In the genomic region with DNA sequence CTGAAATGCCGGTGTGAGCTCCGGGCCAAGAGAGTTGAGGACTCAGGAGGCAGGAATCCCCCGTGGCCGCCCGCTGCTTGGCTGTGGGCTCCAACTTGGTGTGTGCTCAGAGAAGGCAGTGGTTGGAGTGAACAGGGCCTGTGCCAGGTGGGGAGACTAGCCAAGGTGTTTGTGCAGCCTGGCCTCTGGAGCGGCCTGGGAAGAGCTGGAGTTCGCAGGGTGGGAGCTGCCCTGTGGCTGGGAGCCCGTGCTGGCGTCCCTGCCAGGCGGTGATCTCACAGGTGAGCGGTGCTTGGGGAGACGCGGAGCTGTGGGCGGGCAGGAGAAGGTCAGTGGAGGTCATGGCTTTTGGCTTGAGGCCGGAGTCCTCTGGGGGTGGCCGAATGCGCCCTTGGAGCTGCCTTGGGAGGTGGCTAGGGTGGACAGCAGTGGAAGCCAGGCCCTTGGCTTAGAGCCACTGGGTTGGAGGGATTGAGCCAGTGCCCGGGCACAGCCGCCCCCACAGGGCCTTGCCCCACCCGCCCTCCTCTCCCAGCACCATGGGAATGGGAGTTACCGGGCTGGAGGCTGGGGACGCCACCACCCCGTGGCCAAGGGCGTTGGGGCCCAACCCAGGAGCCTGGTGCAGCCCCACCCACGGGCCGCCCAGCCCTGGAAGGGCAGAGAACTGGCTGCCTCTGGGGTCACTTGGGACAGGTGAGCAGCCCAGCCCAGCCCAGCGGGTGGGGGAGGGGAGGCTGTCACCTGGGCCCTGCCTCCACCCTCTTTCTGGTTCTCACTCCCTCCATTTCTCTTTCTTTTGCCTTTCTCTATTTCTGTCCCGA, we compare ENCODE assay signal across 9 cellular contexts. TPM values are rescaled to one million over a fixed set of nuclear protein-coding genes. Genes with fewer than 3 reads are reported as not detected.
DNase-seq lines count a peak whose midpoint lies in the region; ATAC-seq and TF ChIP-seq lines count a peak whose summit lies in the region.
"Had no signal": no experiment of that assay in that cellular context is flagged by ENCODE, and none has a peak within 500 bp of the region (broad histone marks: within the 10 kb centered on the region; RNA-seq: fewer than 3 reads in every experiment).

No MANE protein-coding gene starts in this region.

- DNase-seq in activated CD4-positive, alpha-beta T cell treated with anti-CD3 and anti-CD28 coated beads, Interleukin-2, amount 10 ng/mL, durations not matched to agents 24 days and 14 days, result peak; percentile 78
- no peak for DNase-seq in activated CD4-positive, alpha-beta T cell treated with anti-CD3 and anti-CD28 coated beads for 4 hours
- DNase-seq in T-helper 17 cell (peak in 2 of 3 donors; percentile 46 to 61), epithelial cell of prostate (ENCODE audit: low read depth, low spot score) (no peak), natural killer cell (no peak), hepatic stellate cell (ENCODE audit: low spot score) (no peak)

- peak overlapping the region; percentile 99 for H3K27ac ChIP-seq in epithelial cell of prostate

- peaks cover 15% of the 10 kb centered on the region for H3K36me3 Mint-ChIP-seq in activated CD4-positive, alpha-beta T cell treated with anti-CD3 and anti-CD28 coated beads, Interleukin-2, amount 10 ng/mL, durations not matched to agents 24 days and 14 days (ENCODE audit: low read depth)
- H3K36me3 Mint-ChIP-seq in T-helper 17 cell (ENCODE audit: low read depth) (peaks cover 2% of the 10 kb centered on the region), natural killer cell (no peaks in the 10 kb centered on the region)

- no peaks in the 10 kb centered on the region for H3K27me3 Mint-ChIP-seq in activated CD4-positive, alpha-beta T cell treated with anti-CD3 and anti-CD28 coated beads, Interleukin-2, amount 10 ng/mL, durations not matched to agents 24 days and 14 days
- no peaks in the 10 kb centered on the region for H3K27me3 Mint-ChIP-seq in T-helper 17 cell
- H3K27me3 Mint-ChIP-seq in natural killer cell (ENCODE audit: low read depth in 2 of 2), result no peaks in the 10 kb centered on the region

- peak overlapping the region; percentile 92 for H3K27ac Mint-ChIP-seq in activated CD4-positive, alpha-beta T cell treated with anti-CD3 and anti-CD28 coated beads, Interleukin-2, amount 10 ng/mL, durations not matched to agents 24 days and 14 days
- H3K27ac Mint-ChIP-seq in T-helper 17 cell, result peak overlapping the region; percentile 96
- H3K27ac Mint-ChIP-seq in natural killer cell, result peak overlapping the region; percentile 97 to 100

- TF ChIP-seq CTCF in natural killer cell (IDR thresholded peaks at IDR 0.05), result no peak

- peaks cover 44% of the 10 kb centered on the region for H3K4me1 Mint-ChIP-seq in activated CD4-positive, alpha-beta T cell treated with anti-CD3 and anti-CD28 coated beads, Interleukin-2, amount 10 ng/mL, durations not matched to agents 24 days and 14 days
- peaks cover 47% of the 10 kb centered on the region for H3K4me1 Mint-ChIP-seq in T-helper 17 cell
- H3K4me1 Mint-ChIP-seq in natural killer cell, result peaks cover 38 to 66% of the 10 kb centered on the region in 2 donors

- ATAC-seq in T-helper 17 cell, result peak; percentile 12
- no peak for ATAC-seq in natural killer cell
- ATAC-seq in GM21526 (IDR thresholded peaks at IDR 0.05; ENCODE audit: low FRiP score, unreplicated experiment), result no peak
- ATAC-seq in HG03196 (IDR thresholded peaks at IDR 0.05; ENCODE audit: unreplicated experiment), result no peak

- H3K9me3 Mint-ChIP-seq in activated CD4-positive, alpha-beta T cell treated with anti-CD3 and anti-CD28 coated beads, Interleukin-2, amount 10 ng/mL, durations not matched to agents 24 days and 14 days, result no peaks in the 10 kb centered on the region
- no peaks in the 10 kb centered on the region for H3K9me3 Mint-ChIP-seq in natural killer cell

- peak overlapping the region; percentile 91 for H3K4me3 Mint-ChIP-seq in activated CD4-positive, alpha-beta T cell treated with anti-CD3 and anti-CD28 coated beads, Interleukin-2, amount 10 ng/mL, durations not matched to agents 24 days and 14 days
- H3K4me3 Mint-ChIP-seq in T-helper 17 cell (peak overlapping the region; percentile 94), natural killer cell (peak overlapping the region; percentile 90)

- intact Hi-C loops in activated CD4-positive, alpha-beta T cell treated with anti-CD3 and anti-CD28 coated beads, Interleukin-2, amount 10 ng/mL, durations not matched to agents 24 days and 14 days (cut with micrococcal nuclease), result no loop called here
- intact Hi-C loops in natural killer cell (cut with micrococcal nuclease), result no loop called here

- no peaks in the 10 kb centered on the region for H3K9me3 ChIP-seq in T-helper 17 cell (ENCODE audit: control insufficient read depth, low read length, poor library complexity, severe bottlenecking)

RNA-seq across cellular contexts. Expression of gene CIRBP, which starts 7.1 kb away (rescaled TPM):
- 237 TPM in 2 replicates for total RNA-seq in activated CD4-positive, alpha-beta T cell treated with anti-CD3 and anti-CD28 coated beads, Interleukin-2, amount 10 ng/mL, durations not matched to agents 24 days and 14 days
- total RNA-seq in T-helper 17 cell (100 to 1,000 TPM; 460 to 474 TPM), natural killer cell (100 to 1,000 TPM; 410 to 454 (median 440) TPM)

RNA-seq across cellular contexts. Expression of gene FAM174C, which starts 13.3 kb away (rescaled TPM):
- total RNA-seq in activated CD4-positive, alpha-beta T cell treated with anti-CD3 and anti-CD28 coated beads, Interleukin-2, amount 10 ng/mL, durations not matched to agents 24 days and 14 days, result 115 and 126 TPM in 2 replicates
- total RNA-seq in T-helper 17 cell (10 to 100 TPM; 40.6 to 43.6 TPM), natural killer cell (10 to 100 TPM; 26.6 to 33.4 (median 27.1) TPM)

RNA-seq across cellular contexts. Expression of gene MIDN, which starts 13.7 kb away (rescaled TPM):
- 72.3 and 82.4 TPM in 2 replicates for total RNA-seq in activated CD4-positive, alpha-beta T cell treated with anti-CD3 and anti-CD28 coated beads, Interleukin-2, amount 10 ng/mL, durations not matched to agents 24 days and 14 days
- 100 to 1,000 TPM in 1 of 2 donors, 10 to 100 TPM in 1; 87.1 to 113 TPM for total RNA-seq in T-helper 17 cell
- total RNA-seq in natural killer cell, result 100 to 1,000 TPM; 296 to 367 (median 314) TPM

RNA-seq across cellular contexts. Expression of gene ATP5F1D, which starts 20.5 kb away (rescaled TPM):
- total RNA-seq in activated CD4-positive, alpha-beta T cell treated with anti-CD3 and anti-CD28 coated beads, Interleukin-2, amount 10 ng/mL, durations not matched to agents 24 days and 14 days, result 254 and 269 TPM in 2 replicates
- total RNA-seq in T-helper 17 cell, result 100 to 1,000 TPM; 104 to 115 TPM
- 100 to 1,000 TPM in 2 of 3 donors, 10 to 100 TPM in 1; 88.6 to 119 (median 104) TPM for total RNA-seq in natural killer cell

RNA-seq across cellular contexts. Expression of gene EFNA2, which starts 23.6 kb away (rescaled TPM):
- total RNA-seq in activated CD4-positive, alpha-beta T cell treated with anti-CD3 and anti-CD28 coated beads, Interleukin-2, amount 10 ng/mL, durations not matched to agents 24 days and 14 days, result not detected in 2 replicates
- total RNA-seq in T-helper 17 cell (not detected), natural killer cell (not detected)
- total RNA-seq: lower leg skin had no signal

Comparison
In these comparisons a context has a peak if more than half of its experiments do, and no peak if none do; other contexts are left out.
1. DNase-seq: peak in activated CD4-positive, alpha-beta T cell treated with anti-CD3 and anti-CD28 coated beads, Interleukin-2, amount 10 ng/mL, durations not matched to agents 24 days and 14 days (single experiment) and T-helper 17 cell (2 of 3); none in activated CD4-positive, alpha-beta T cell treated with anti-CD3 and anti-CD28 coated beads for 4 hours (0 of 2), epithelial cell of prostate (single experiment), natural killer cell (single experiment) and hepatic stellate cell (single experiment).
2. Peak in every context shown above with its lines, with median percentiles within 50 percentile points of each other: H3K27ac Mint-ChIP-seq and H3K4me3 Mint-ChIP-seq.